8 cellular contexts compared by ENCODE assay signal in the genomic region with DNA sequence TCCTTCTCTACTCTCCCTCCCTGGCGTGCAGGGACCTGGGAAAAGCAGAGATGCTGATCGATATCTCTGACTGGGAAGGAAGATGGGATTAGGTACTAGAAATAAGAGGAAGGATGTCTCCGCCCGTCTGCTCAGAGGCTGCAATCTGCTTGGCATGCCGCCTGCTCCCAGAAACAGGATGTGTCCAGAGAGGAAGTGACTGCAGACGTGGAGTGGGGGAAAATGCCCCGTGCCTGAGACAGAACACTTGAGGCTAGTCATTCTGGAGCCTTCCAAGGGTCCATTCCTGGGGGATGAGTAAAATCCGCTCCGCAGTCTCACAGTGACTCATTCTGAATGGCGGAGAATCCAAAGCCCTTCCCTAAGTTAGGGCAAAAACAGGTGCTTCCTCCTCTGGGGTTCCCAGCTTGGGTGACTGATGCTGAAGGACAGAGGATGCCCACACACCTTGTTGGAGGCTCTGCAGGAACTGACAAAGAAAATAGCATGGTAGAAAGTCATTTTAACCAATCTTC. TPM values are rescaled to one million over a fixed set of nuclear protein-coding genes. Genes with fewer than 3 reads are reported as not detected.
A peak's percentile ranks its signal among the peaks of the same experiment; 100 is the strongest.
DNase-seq lines count a peak whose midpoint lies in the region; ATAC-seq and TF ChIP-seq lines count a peak whose summit lies in the region.

No MANE protein-coding gene starts in this region.

- ATAC-seq in PC-3: peak; percentile 88
- ATAC-seq in effector memory CD8-positive, alpha-beta T cell (replicated peaks): no peak
- ATAC-seq in GM18861 (IDR thresholded peaks at IDR 0.05; ENCODE audit: unreplicated experiment): no peak
- no peak for ATAC-seq in GM19023 (IDR thresholded peaks at IDR 0.05; ENCODE audit: unreplicated experiment)
- no peak for ATAC-seq in HG03175 (IDR thresholded peaks at IDR 0.05; ENCODE audit: unreplicated experiment)

- H3K9me3 ChIP-seq in PC-3 (ENCODE audit: low read length): no peaks in the 10 kb centered on the region

- H3K36me3 Mint-ChIP-seq in effector memory CD8-positive, alpha-beta T cell (ENCODE audit: insufficient read depth): peaks cover 8% of the 10 kb centered on the region
- no peaks in the 10 kb centered on the region for H3K36me3 Mint-ChIP-seq in activated T-helper 2 cell treated with anti-CD3 and anti-CD28 coated beads, Interferon-gamma antibody, Interleukin-2, Interleukin-4, amounts not matched to agents 10 μg/mL and 5 μg/mL and 100 μg/mL, durations not matched to agents 14 hours and 24 hours and 36 hours (ENCODE audit: low read depth)

- no peaks in the 10 kb centered on the region for H3K27me3 ChIP-seq in PC-3 (ENCODE audit: low read length)
- H3K27me3 ChIP-seq in mesendoderm (ENCODE audit: insufficient read depth, low read length, poor library complexity): no peaks in the 10 kb centered on the region

- H3K27ac Mint-ChIP-seq in effector memory CD8-positive, alpha-beta T cell: peak overlapping the region; percentile 41 to 83
- H3K27ac Mint-ChIP-seq in activated T-helper 2 cell treated with anti-CD3 and anti-CD28 coated beads, Interferon-gamma antibody, Interleukin-2, Interleukin-4, amounts not matched to agents 10 μg/mL and 5 μg/mL and 100 μg/mL, durations not matched to agents 14 hours and 24 hours and 36 hours: no peak overlapping the region

- H3K4me2 ChIP-seq in PC-3 (ENCODE audit: low read length) (peak overlapping the region; percentile 80), mesendoderm (ENCODE audit: low read length) (no peak overlapping the region)

- H3K79me2 ChIP-seq in PC-3 (ENCODE audit: low read length) (no peaks in the 10 kb centered on the region), mesendoderm (ENCODE audit: control insufficient read depth, insufficient read depth, low read length) (no peaks in the 10 kb centered on the region)

- CTCF ChIA-PET in PC-3 (lab: Charles Lee): interaction anchor here (0.6 to 1.5 kb wide), 5 partner anchors 25 to 208 kb away, joined by 3 to 11 read pairs (median 5); no protein-coding TSS in a partner anchor

- H3K27ac ChIP-seq in PC-3 (ENCODE audit: low read length) (peak overlapping the region; percentile 98), mesendoderm (ENCODE audit: low read depth, low read length) (no peak overlapping the region)

- no TSS peak for BruUV-seq in PC-3 (replicated peaks; lab: Mats Ljungman, UMichigan)

- no peak overlapping the region for H2BK15ac ChIP-seq in mesendoderm (replicated peaks; ENCODE audit: low read depth)

- peaks cover 43 to 46% of the 10 kb centered on the region in 2 donors for H3K4me1 Mint-ChIP-seq in effector memory CD8-positive, alpha-beta T cell (ENCODE audit: low read depth in 2 of 2)
- peaks cover 38% of the 10 kb centered on the region for H3K4me1 Mint-ChIP-seq in activated T-helper 2 cell treated with anti-CD3 and anti-CD28 coated beads, Interferon-gamma antibody, Interleukin-2, Interleukin-4, amounts not matched to agents 10 μg/mL and 5 μg/mL and 100 μg/mL, durations not matched to agents 14 hours and 24 hours and 36 hours (ENCODE audit: low read depth)

- H3K56ac ChIP-seq in mesendoderm (ENCODE audit: low read length): no peak overlapping the region

- WGBS in mesendoderm (ENCODE audit: extremely low coverage, insufficient coverage, low lambda C conversion rate): no CpG with 5 or more reads among the region's 10 CpGs

- H3K9me2 ChIP-seq in PC-3 (replicated peaks; ENCODE audit: low read length): no peaks in the 10 kb centered on the region

- no peaks in the 10 kb centered on the region for H3K9me3 Mint-ChIP-seq in effector memory CD8-positive, alpha-beta T cell
- no peaks in the 10 kb centered on the region for H3K9me3 Mint-ChIP-seq in activated T-helper 2 cell treated with anti-CD3 and anti-CD28 coated beads, Interferon-gamma antibody, Interleukin-2, Interleukin-4, amounts not matched to agents 10 μg/mL and 5 μg/mL and 100 μg/mL, durations not matched to agents 14 hours and 24 hours and 36 hours

- no peak overlapping the region; the same call in 1 of the 2 replicates for H2AFZ ChIP-seq in PC-3 (ENCODE audit: low read length)

- intact Hi-C loops in PC-3 (cut with micrococcal nuclease): loop anchor here (1.0 to 2.0 kb wide), 3 partner anchors 26 to 46 kb away; no protein-coding TSS in a partner anchor
- intact Hi-C loops in activated T-helper 2 cell treated with anti-CD3 and anti-CD28 coated beads, Interferon-gamma antibody, Interleukin-2, Interleukin-4, amounts not matched to agents 10 μg/mL and 5 μg/mL and 100 μg/mL, durations not matched to agents 14 hours and 24 hours and 36 hours (cut with micrococcal nuclease): loop anchor here (5.0 kb wide), 2 partner anchors 45 to 200 kb away; partner anchors contain the start of genes CEP95, DDX5 and SMURF2

- DNase-seq in GM03348 (ENCODE audit: low spot score) (peak; percentile 93), PC-3 (peak; percentile 100), mesendoderm (peak; percentile 95)
- DNase-seq in effector memory CD8-positive, alpha-beta T cell: no peak
- no peak for DNase-seq in activated T-helper 2 cell treated with anti-CD3 and anti-CD28 coated beads, Interferon-gamma antibody, Interleukin-2, Interleukin-4, amounts not matched to agents 10 μg/mL and 5 μg/mL and 100 μg/mL, durations not matched to agents 14 hours and 24 hours and 36 hours (ENCODE audit: low spot score)

- H3K4me1 ChIP-seq in PC-3 (ENCODE audit: insufficient read depth, low read length) (peaks cover 46% of the 10 kb centered on the region), mesendoderm (ENCODE audit: control insufficient read depth, low read depth, low read length) (peaks cover 3% of the 10 kb centered on the region)

- H4K5ac ChIP-seq in mesendoderm (ENCODE audit: low read length): no peak overlapping the region

- no peaks in the 10 kb centered on the region for H4K20me1 ChIP-seq in PC-3 (ENCODE audit: low read length)

- H3K9ac ChIP-seq in PC-3 (ENCODE audit: low read length): peak overlapping the region; percentile 90
- H3K9ac ChIP-seq in mesendoderm (ENCODE audit: low read length): no peak overlapping the region

- H3K4ac ChIP-seq in mesendoderm (ENCODE audit: low read depth, low read length): no peak overlapping the region

- H2BK120ac ChIP-seq in mesendoderm (ENCODE audit: low read depth, low read length): no peak overlapping the region

- TF ChIP-seq CTCF in PC-3 (conservative IDR thresholded peaks at IDR 0.05; ENCODE audit: low read depth, low read length): no peak

- no peaks in the 10 kb centered on the region for H3K27me3 Mint-ChIP-seq in effector memory CD8-positive, alpha-beta T cell
- no peaks in the 10 kb centered on the region for H3K27me3 Mint-ChIP-seq in activated T-helper 2 cell treated with anti-CD3 and anti-CD28 coated beads, Interferon-gamma antibody, Interleukin-2, Interleukin-4, amounts not matched to agents 10 μg/mL and 5 μg/mL and 100 μg/mL, durations not matched to agents 14 hours and 24 hours and 36 hours (ENCODE audit: low read depth)

- no peak overlapping the region for H3K23ac ChIP-seq in mesendoderm (ENCODE audit: low read length)

- H3K79me1 ChIP-seq in mesendoderm (ENCODE audit: low read length): no peaks in the 10 kb centered on the region

- no peaks in the 10 kb centered on the region for H3K36me3 ChIP-seq in PC-3 (ENCODE audit: low read depth, low read length)
- H3K36me3 ChIP-seq in mesendoderm (ENCODE audit: control insufficient read depth, insufficient read depth, low read length): no peaks in the 10 kb centered on the region

- POLR2A ChIA-PET in PC-3 (lab: Charles Lee; ENCODE audit: unreplicated experiment): interaction anchor here (0.5 to 0.6 kb wide), 2 partner anchors 13 to 84 kb away, joined by 3 to 6 read pairs; no protein-coding TSS in a partner anchor

- H3K4me3 ChIP-seq in PC-3 (ENCODE audit: low read length): peak overlapping the region; percentile 50; the same call in 1 of the 2 replicates
- H3K4me3 ChIP-seq in mesendoderm (ENCODE audit: low read length): no peak overlapping the region

- no peak overlapping the region for H2BK5ac ChIP-seq in mesendoderm (ENCODE audit: low read length)

- H2AK5ac ChIP-seq in mesendoderm (ENCODE audit: low read length): no peak overlapping the region

- peak overlapping the region in 1 of 2 donors; percentile 45 for H3K4me3 Mint-ChIP-seq in effector memory CD8-positive, alpha-beta T cell
- no peak overlapping the region for H3K4me3 Mint-ChIP-seq in activated T-helper 2 cell treated with anti-CD3 and anti-CD28 coated beads, Interferon-gamma antibody, Interleukin-2, Interleukin-4, amounts not matched to agents 10 μg/mL and 5 μg/mL and 100 μg/mL, durations not matched to agents 14 hours and 24 hours and 36 hours (ENCODE audit: low read depth)

- peaks cover 24% of the 10 kb centered on the region for H3F3A ChIP-seq in PC-3 (ENCODE audit: low read length, unreplicated experiment)

- H4K8ac ChIP-seq in mesendoderm (ENCODE audit: low read depth, low read length): no peak overlapping the region

- H3K18ac ChIP-seq in mesendoderm (ENCODE audit: low read length): no peak overlapping the region

RNA-seq across cellular contexts. Expression of gene SMURF2, which starts 45.0 kb away (rescaled TPM):
- total RNA-seq in PC-3 (2014; rRNA removed): 68.2 and 76.6 TPM in 2 replicates
- polyA plus RNA-seq in mesendoderm (2013, experiment 1 of 2): 23.1 TPM
- 23.3 TPM for polyA plus RNA-seq in mesendoderm (2013, experiment 2 of 2)
- total RNA-seq in activated T-helper 2 cell treated with anti-CD3 and anti-CD28 coated beads, Interferon-gamma antibody, Interleukin-2, Interleukin-4, amounts not matched to agents 10 μg/mL and 5 μg/mL and 100 μg/mL, durations not matched to agents 14 hours and 24 hours and 36 hours: 12.6 and 13.1 TPM in 2 replicates

Comparison
In these comparisons a context has a peak if more than half of its experiments do, and no peak if none do; other contexts are left out.
1. DNase-seq: peak in GM03348 (single experiment), PC-3 (single experiment) and mesendoderm (single experiment); none in effector memory CD8-positive, alpha-beta T cell (0 of 3) and activated T-helper 2 cell treated with anti-CD3 and anti-CD28 coated beads, Interferon-gamma antibody, Interleukin-2, Interleukin-4, amounts not matched to agents 10 μg/mL and 5 μg/mL and 100 μg/mL, durations not matched to agents 14 hours and 24 hours and 36 hours (single experiment).